8 cellular contexts compared by ENCODE assay signal in genomic region chr6:158168054-158168303, GRCh38. TPM values are rescaled to one million over a fixed set of nuclear protein-coding genes. Genes with fewer than 3 reads are reported as not detected.
DNase-seq lines count a peak whose midpoint lies in the region; ATAC-seq, FAIRE-seq and TF ChIP-seq lines count a peak whose summit lies in the region.

SERAC1 (minus strand) TSS chr6:158168262; CDS start chr6:158158363, 9,899 bp downstream.

- TF ChIP-seq CTCF in AG10803 (conservative IDR thresholded peaks at IDR 0.05; ENCODE audit: low read length) (no peak), colonic mucosa (IDR thresholded peaks at IDR 0.05) (no peak)

- in situ Hi-C loops in KBM-7 (cut with MboI; ENCODE audit: low pct_unique_long_range_greater_than_20kb, low sequenced_read_pairs): no loop called here

- H3K4me3 ChIP-seq in AG10803 (ENCODE audit: low read length): peak within 1 kb of the TSS; percentile 91
- H3K4me3 ChIP-seq in colonic mucosa: peak within 1 kb of the TSS; percentile 92

- no peak for DNase-seq in AG10803 (ENCODE audit: low read depth)
- peak; percentile 91 for DNase-seq in KBM-7
- no peak for DNase-seq in colonic mucosa
- DNase-seq in myocyte (ENCODE audit: low read depth): no peak
- DNase-seq in RCC 7860 (ENCODE audit: low spot score): no peak
- no peak for DNase-seq in NCI-H526 treated with DMSO at 0.1 percent for 48 hours (lab: John Stamatoyannopoulos, UW)
- no peak for DNase-seq in NCI-H526 (lab: John Stamatoyannopoulos, UW)

- intact Hi-C loops in colonic mucosa (cut with DNase I): no loop called here

- no peaks in the 10 kb centered on the region for H3K9me3 ChIP-seq in colonic mucosa

- FAIRE-seq in RCC 7860 (lab: Jason Lieb, UNC): no peak

- no peak for ATAC-seq in GM18498 (IDR thresholded peaks at IDR 0.05; ENCODE audit: unreplicated experiment)

- H3K27me3 ChIP-seq in colonic mucosa: no peaks in the 10 kb centered on the region

- peak within 1 kb of the TSS; percentile 100 for H3K27ac ChIP-seq in colonic mucosa

- peak within 1 kb of the TSS; percentile 95 to 97 for H3K9ac ChIP-seq in colonic mucosa (ENCODE audit: low read depth in 2 of 2, low read length in 2 of 2)

- H3K36me3 ChIP-seq in colonic mucosa: no peaks in the 10 kb centered on the region

- H3K4me1 ChIP-seq in colonic mucosa: no peaks in the 10 kb centered on the region

RNA-seq across cellular contexts. Expression of gene SERAC1, which starts in this region (rescaled TPM):
- total RNA-seq in colonic mucosa (1 to 10 TPM; 6.2 to 9.4 TPM), myocyte (9.3 and 13.4 TPM in 2 replicates)
- 8.7 TPM for polyA plus RNA-seq in myocyte (2012)
